ENCODE assay signal across 8 cellular contexts in the genomic region with DNA sequence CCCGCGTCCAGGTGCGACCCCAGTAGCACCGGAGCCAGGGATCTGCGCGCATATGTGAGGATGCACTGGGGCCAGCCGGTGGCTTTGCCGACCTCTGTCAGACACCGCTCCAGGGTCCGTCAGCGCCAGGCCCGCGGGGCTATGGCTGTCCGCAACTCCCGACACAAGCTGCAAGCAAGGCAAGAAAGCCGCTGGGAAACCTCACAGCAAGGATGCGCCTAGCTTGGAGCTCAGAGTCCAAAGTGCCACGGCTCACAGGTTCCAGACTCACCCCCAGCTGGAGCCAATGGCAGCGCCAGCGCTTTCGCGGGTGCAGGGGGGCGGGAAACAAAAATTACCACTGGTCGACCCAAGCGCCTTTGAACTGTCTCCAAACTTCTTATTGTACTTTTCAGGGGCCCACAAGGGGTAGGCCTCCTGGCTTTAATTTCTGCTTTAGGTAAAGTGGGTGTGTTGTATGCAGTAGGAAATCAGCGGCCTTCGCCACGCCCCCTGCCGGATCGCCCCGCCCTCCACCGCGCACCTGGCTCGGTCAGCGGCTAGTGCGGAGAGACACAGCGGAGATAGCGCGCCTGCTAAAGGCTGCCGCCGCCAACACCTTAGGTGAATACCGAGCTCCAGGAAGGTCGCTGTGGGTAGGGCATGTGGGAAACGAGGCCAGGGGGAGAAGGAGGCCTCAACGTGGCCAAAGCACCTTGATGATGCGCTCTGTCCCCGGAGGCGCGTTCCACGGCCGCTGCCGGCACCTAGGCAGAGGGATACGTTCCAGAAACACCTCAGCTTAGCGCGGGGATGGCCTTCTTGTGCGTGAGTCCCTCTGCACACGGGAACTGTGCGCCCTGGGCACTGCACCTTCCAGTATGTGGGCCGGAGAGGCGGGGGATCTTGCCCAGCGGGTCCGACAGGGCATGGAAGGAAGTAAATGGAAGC.
DNase-seq lines count a peak whose midpoint lies in the region; ATAC-seq and TF ChIP-seq lines count a peak whose summit lies in the region.

No MANE protein-coding gene starts in this region.

- H3K4me3 ChIP-seq in heart right ventricle, result peak overlapping the region in 9 of 10 donors; percentile 10 to 48 (median 24)
- peak overlapping the region in 2 of 4 donors; percentile 0 to 27 for H3K4me3 ChIP-seq in gastrocnemius medialis

- intact Hi-C loops in heart right ventricle (cut with DNase I) (no loop called here), gastrocnemius medialis (cut with DNase I; ENCODE audit: low total_unique reads) (no loop called here)

- WGBS in heart right ventricle, 2 donors, result 13 to 19% methylated on average over 61 to 62 of the region's 62 CpGs

- H3K27me3 ChIP-seq in heart right ventricle (peaks cover 0 to 88% (median 52%) of the 10 kb centered on the region in 7 donors), gastrocnemius medialis (peaks cover 21 to 31% (median 24%) of the 10 kb centered on the region in 3 donors)

- H3K27ac ChIP-seq in heart right ventricle, result no peak overlapping the region
- no peak overlapping the region for H3K27ac ChIP-seq in gastrocnemius medialis

- peaks cover 0 to 29% (median 4%) of the 10 kb centered on the region in 9 donors for H3K4me1 ChIP-seq in heart right ventricle
- no peaks in the 10 kb centered on the region for H3K4me1 ChIP-seq in gastrocnemius medialis

- ATAC-seq in heart right ventricle (peak in 4 of 8 donors; percentile 27 to 48 (median 36)), gastrocnemius medialis (no peak)

- H3K36me3 ChIP-seq in heart right ventricle (no peaks in the 10 kb centered on the region), gastrocnemius medialis (no peaks in the 10 kb centered on the region)

- H3K9me3 ChIP-seq in heart right ventricle (no peaks in the 10 kb centered on the region), gastrocnemius medialis (no peaks in the 10 kb centered on the region)

- no peak for TF ChIP-seq POLR2A in gastrocnemius medialis (IDR thresholded peaks at IDR 0.05)

- in situ Hi-C loops in gastrocnemius medialis (cut with MboI; ENCODE audit: low sequenced_read_pairs in 4 of 4), result no loop called here

- no peak for TF ChIP-seq CTCF in heart right ventricle (IDR thresholded peaks at IDR 0.05)
- no peak for TF ChIP-seq CTCF in gastrocnemius medialis (IDR thresholded peaks at IDR 0.05 in 4 of 5, conservative IDR thresholded peaks at IDR 0.05 in 1 of 5)

- DNase-seq in CD1c-positive myeloid dendritic cell (ENCODE audit: extremely low spot score), result peak; percentile 21
- peak; percentile 91 for DNase-seq in HPDE6-E6E7 (ENCODE audit: extremely low spot score)
- DNase-seq in activated T-cell treated with anti-CD3 and anti-CD28 coated beads for 24 hours (ENCODE audit: low read depth), result peak; percentile 60
- DNase-seq in heart right ventricle, result peak in 1 of 2 donors; percentile 7
- DNase-seq in stimulated activated CD4-positive, alpha-beta T cell treated with anti-CD3 and anti-CD28 coated beads, Interleukin-4, amount 100 ng/mL, for 24 hours, result peak; percentile 76
- no peak for DNase-seq in gastrocnemius medialis
- DNase-seq in hippocampal formation (lab: John Stamatoyannopoulos, UW), result no peak
- no peak for DNase-seq in HuH-7 (ENCODE audit: low spot score)

Comparison
In these comparisons a context has a peak if more than half of its experiments do, and no peak if none do; other contexts are left out.
1. DNase-seq: peak in CD1c-positive myeloid dendritic cell (single experiment), HPDE6-E6E7 (single experiment), activated T-cell treated with anti-CD3 and anti-CD28 coated beads for 24 hours (single experiment) and stimulated activated CD4-positive, alpha-beta T cell treated with anti-CD3 and anti-CD28 coated beads, Interleukin-4, amount 100 ng/mL, for 24 hours (single experiment); none in gastrocnemius medialis (0 of 2), hippocampal formation (0 of 2) and HuH-7 (single experiment).